10 cellular contexts compared by ENCODE assay signal in the genomic region with DNA sequence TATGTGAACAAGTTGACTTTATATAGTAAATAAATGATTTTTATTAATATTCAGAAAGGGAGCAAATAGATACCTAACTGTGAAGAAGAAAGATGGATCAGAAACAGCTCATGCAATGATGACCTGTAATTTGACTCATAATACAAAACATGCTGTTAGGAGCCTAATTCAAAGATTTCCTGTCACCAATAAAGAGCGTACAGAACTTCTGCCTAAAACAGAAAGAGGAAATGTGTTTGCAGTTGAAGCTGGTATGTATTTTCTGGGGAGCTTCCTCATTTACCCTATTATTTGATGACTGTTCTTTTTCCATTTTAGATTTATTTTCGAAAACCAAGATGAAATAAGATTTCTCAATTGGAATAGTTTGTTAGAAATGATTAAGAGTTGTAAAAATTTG. TPM values are rescaled to one million over a fixed set of nuclear protein-coding genes. Genes with fewer than 3 reads are reported as not detected.
DNase-seq lines count a peak whose midpoint lies in the region; ATAC-seq and TF ChIP-seq lines count a peak whose summit lies in the region.
"Had no signal": no experiment of that assay in that cellular context is flagged by ENCODE, and none has a peak within 500 bp of the region (broad histone marks: within the 10 kb centered on the region; RNA-seq: fewer than 3 reads in every experiment).

No MANE protein-coding gene starts in this region.

- no peak overlapping the region for H3K4me2 ChIP-seq in neural progenitor cell

- CTCF ChIA-PET in CD4-positive, alpha-beta memory T cell (lab: Charles Lee; ENCODE audit: partially characterized antibody), result interaction anchor here (0.9 to 1.9 kb wide), 4 partner anchors 11 to 529 kb away, joined by 3 to 7 read pairs (median 4); partner anchors contain the start of gene YTHDC2

- H3K27me3 ChIP-seq in CD4-positive, alpha-beta memory T cell (ENCODE audit: insufficient read depth, low read length), result no peaks in the 10 kb centered on the region
- no peaks in the 10 kb centered on the region for H3K27me3 ChIP-seq in neural progenitor cell
- H3K27me3 ChIP-seq in ascending aorta, result no peaks in the 10 kb centered on the region

- peak overlapping the region in 6 of 8 donors; percentile 32 to 63 (median 52) for H3K4me3 Mint-ChIP-seq in CD4-positive, alpha-beta memory T cell
- peak overlapping the region; percentile 40 for H3K4me3 Mint-ChIP-seq in activated T-helper 17 cell treated with anti-CD3 and anti-CD28 coated beads, Interleukin-2, amount 50 U/mL, for 72 hours
- no peak overlapping the region for H3K4me3 Mint-ChIP-seq in neural progenitor cell

- no peak overlapping the region for H3K27ac ChIP-seq in CD4-positive, alpha-beta memory T cell (ENCODE audit: low read depth, low read length)
- no peak overlapping the region for H3K27ac ChIP-seq in neural progenitor cell
- H3K27ac ChIP-seq in ascending aorta, result no peak overlapping the region
- H3K27ac ChIP-seq: thoracic aorta had no signal

- H3K4me1 Mint-ChIP-seq in CD4-positive, alpha-beta memory T cell, result peaks cover 28 to 52% (median 39%) of the 10 kb centered on the region in 4 donors
- H3K4me1 Mint-ChIP-seq in activated T-helper 17 cell treated with anti-CD3 and anti-CD28 coated beads, Interleukin-2, amount 50 U/mL, for 72 hours, result peaks cover 18% of the 10 kb centered on the region
- H3K4me1 Mint-ChIP-seq in neural progenitor cell, result no peaks in the 10 kb centered on the region

- H3K9me3 ChIP-seq in CD4-positive, alpha-beta memory T cell (ENCODE audit: control insufficient read depth in 1 of 2, low read length in 2 of 2), result no peaks in the 10 kb centered on the region
- H3K9me3 ChIP-seq in neural progenitor cell (ENCODE audit: low read depth) (no peaks in the 10 kb centered on the region), ascending aorta (no peaks in the 10 kb centered on the region)
- H3K9me3 ChIP-seq: thoracic aorta had no signal

- intact Hi-C loops in CD4-positive, alpha-beta memory T cell (cut with micrococcal nuclease), result no loop called here
- intact Hi-C loops in ascending aorta (cut with DNase I), result no loop called here

- peak; percentile 72 for ATAC-seq in GM19395 (IDR thresholded peaks at IDR 0.05; ENCODE audit: unreplicated experiment)
- peak; percentile 44 for ATAC-seq in HG03196 (IDR thresholded peaks at IDR 0.05; ENCODE audit: unreplicated experiment)
- peak; percentile 37 for ATAC-seq in activated T-helper 17 cell treated with anti-CD3 and anti-CD28 coated beads, Interleukin-2, amount 50 U/mL, for 72 hours (replicated peaks)
- no peak for ATAC-seq in HG02840 (IDR thresholded peaks at IDR 0.05; ENCODE audit: low FRiP score, unreplicated experiment)
- ATAC-seq in omental fat pad (ENCODE audit: low FRiP score), result no peak

- TF ChIP-seq CTCF in neural progenitor cell (IDR thresholded peaks at IDR 0.05) (no peak), ascending aorta (IDR thresholded peaks at IDR 0.05) (no peak), omental fat pad (IDR thresholded peaks at IDR 0.05) (no peak)

- H3K4me3 ChIP-seq in CD4-positive, alpha-beta memory T cell (ENCODE audit: low read length in 2 of 2), result no peak overlapping the region
- H3K4me3 ChIP-seq in neural progenitor cell, result no peak overlapping the region
- H3K4me3 ChIP-seq in ascending aorta, result no peak overlapping the region
- H3K4me3 ChIP-seq: thoracic aorta had no signal

- no peak overlapping the region for H2AFZ ChIP-seq in neural progenitor cell (replicated peaks)

- peaks cover 38% of the 10 kb centered on the region for H3K79me2 ChIP-seq in neural progenitor cell (ENCODE audit: low read depth)

- H3K27me3 Mint-ChIP-seq in CD4-positive, alpha-beta memory T cell, result no peaks in the 10 kb centered on the region
- H3K27me3 Mint-ChIP-seq in activated T-helper 17 cell treated with anti-CD3 and anti-CD28 coated beads, Interleukin-2, amount 50 U/mL, for 72 hours, result no peaks in the 10 kb centered on the region
- H3K27me3 Mint-ChIP-seq in neural progenitor cell (ENCODE audit: insufficient read depth, low read depth), result no peaks in the 10 kb centered on the region

- no peaks in the 10 kb centered on the region for H3F3A ChIP-seq in neural progenitor cell (ENCODE audit: low read depth)

- H3K36me3 ChIP-seq in CD4-positive, alpha-beta memory T cell (ENCODE audit: insufficient read depth, low read length), result no peaks in the 10 kb centered on the region
- H3K36me3 ChIP-seq in neural progenitor cell (no peaks in the 10 kb centered on the region), ascending aorta (peaks cover 0 to 7% of the 10 kb centered on the region in 2 donors)
- H3K36me3 ChIP-seq: thoracic aorta had no signal

- H4K20me1 ChIP-seq in neural progenitor cell (ENCODE audit: low read depth), result peaks cover 12% of the 10 kb centered on the region

- H3K27ac Mint-ChIP-seq in CD4-positive, alpha-beta memory T cell, result peak overlapping the region in 6 of 7 donors; percentile 28 to 88 (median 58)
- no peak overlapping the region for H3K27ac Mint-ChIP-seq in activated T-helper 17 cell treated with anti-CD3 and anti-CD28 coated beads, Interleukin-2, amount 50 U/mL, for 72 hours
- H3K27ac Mint-ChIP-seq in neural progenitor cell, result no peak overlapping the region

- no peak overlapping the region for H3K9ac ChIP-seq in neural progenitor cell

- DNase-seq in CD4-positive, alpha-beta memory T cell, result peak in 3 of 5 donors; percentile 13 to 24 (median 14)
- DNase-seq in neural progenitor cell (ENCODE audit: low spot score), result no peak
- DNase-seq in ascending aorta (ENCODE audit: low spot score in 2 of 2), result no peak
- no peak for DNase-seq in omental fat pad (ENCODE audit: low spot score)
- DNase-seq: NCI-H1092 had no signal

- H3K9me3 Mint-ChIP-seq in CD4-positive, alpha-beta memory T cell, result no peaks in the 10 kb centered on the region
- no peaks in the 10 kb centered on the region for H3K9me3 Mint-ChIP-seq in activated T-helper 17 cell treated with anti-CD3 and anti-CD28 coated beads, Interleukin-2, amount 50 U/mL, for 72 hours
- H3K9me3 Mint-ChIP-seq in neural progenitor cell, result no peaks in the 10 kb centered on the region

- H3K36me3 Mint-ChIP-seq in CD4-positive, alpha-beta memory T cell, result peaks cover 23 to 24% of the 10 kb centered on the region in 2 donors
- peaks cover 43% of the 10 kb centered on the region for H3K36me3 Mint-ChIP-seq in activated T-helper 17 cell treated with anti-CD3 and anti-CD28 coated beads, Interleukin-2, amount 50 U/mL, for 72 hours (ENCODE audit: low read depth)
- peaks cover 19% of the 10 kb centered on the region for H3K36me3 Mint-ChIP-seq in neural progenitor cell

- POLR2A ChIA-PET in CD4-positive, alpha-beta memory T cell (lab: Charles Lee; ENCODE audit: partially characterized antibody), result interaction anchor here (1.3 to 4.7 kb wide), 2 partner anchors 11 to 35 kb away, joined by 4 to 31 read pairs; partner anchors contain the start of gene YTHDC2

- H3K4me1 ChIP-seq in CD4-positive, alpha-beta memory T cell (ENCODE audit: insufficient read depth, low read length), result peaks cover 44% of the 10 kb centered on the region
- no peaks in the 10 kb centered on the region for H3K4me1 ChIP-seq in neural progenitor cell
- H3K4me1 ChIP-seq in ascending aorta, result no peaks in the 10 kb centered on the region

RNA-seq across cellular contexts. Expression of gene YTHDC2, which starts 11.4 kb away (rescaled TPM):
- total RNA-seq in CD4-positive, alpha-beta memory T cell, result 10 to 100 TPM; 42.8 to 46.4 TPM
- polyA plus RNA-seq in CD4-positive, alpha-beta memory T cell, result 10 to 100 TPM in 1 of 2 donors, 1 to 10 TPM in 1; 7.7 to 12.1 TPM
- total RNA-seq in activated T-helper 17 cell treated with anti-CD3 and anti-CD28 coated beads, Interleukin-2, amount 50 U/mL, for 72 hours, result 10 to 100 TPM; 21.0 to 26.4 TPM
- total RNA-seq in neural progenitor cell (ENCODE audit: low replicate concordance), result 15.1 and 18.5 TPM in 2 replicates
- total RNA-seq in ascending aorta, result 8.3 TPM
- total RNA-seq in omental fat pad, result 10 to 100 TPM; 23.3 to 40.4 (median 28.1) TPM

RNA-seq across cellular contexts. Expression of gene MCC, which starts 36.7 kb away (rescaled TPM):
- total RNA-seq in CD4-positive, alpha-beta memory T cell, result 10 to 100 TPM; 11.2 to 12.1 TPM
- 1 to 10 TPM in 1 of 2 donors, under 1 TPM in 1; 0.92 to 4.2 TPM for polyA plus RNA-seq in CD4-positive, alpha-beta memory T cell
- 1 to 10 TPM; 4.3 TPM for total RNA-seq in activated T-helper 17 cell treated with anti-CD3 and anti-CD28 coated beads, Interleukin-2, amount 50 U/mL, for 72 hours
- 2.5 and 3.4 TPM in 2 replicates for total RNA-seq in neural progenitor cell (ENCODE audit: low replicate concordance)
- 67.9 TPM for total RNA-seq in ascending aorta
- total RNA-seq in omental fat pad, result 10 to 100 TPM; 32.8 to 56.3 (median 44.4) TPM

Comparison
In these comparisons a context has a peak if more than half of its experiments do, and no peak if none do; other contexts are left out.
1. DNase-seq: peak in CD4-positive, alpha-beta memory T cell (3 of 5); none in neural progenitor cell (single experiment), ascending aorta (0 of 2) and omental fat pad (single experiment).
2. H3K27ac Mint-ChIP-seq: peak in CD4-positive, alpha-beta memory T cell (6 of 7); none in activated T-helper 17 cell treated with anti-CD3 and anti-CD28 coated beads, Interleukin-2, amount 50 U/mL, for 72 hours (single experiment) and neural progenitor cell (single experiment).
3. ATAC-seq: peak in GM19395 (single experiment), HG03196 (single experiment) and activated T-helper 17 cell treated with anti-CD3 and anti-CD28 coated beads, Interleukin-2, amount 50 U/mL, for 72 hours (single experiment); none in HG02840 (single experiment) and omental fat pad (single experiment).